ENCODE assay signal across 13 cellular contexts in genomic region chr9:27109621-27110020, GRCh38. TPM values are rescaled to one million over a fixed set of nuclear protein-coding genes. Genes with fewer than 3 reads are reported as not detected.
DNase-seq lines count a peak whose midpoint lies in the region; ATAC-seq and TF ChIP-seq lines count a peak whose summit lies in the region.
"Had no signal": no experiment of that assay in that cellular context is flagged by ENCODE, and none has a peak within 500 bp of the region (broad histone marks: within the 10 kb centered on the region; RNA-seq: fewer than 3 reads in every experiment).

No MANE protein-coding gene starts in this region.

- H3K27ac Mint-ChIP-seq in endodermal cell (no peak overlapping the region), type B pancreatic cell (no peak overlapping the region)
- H3K27ac Mint-ChIP-seq: activated naive CD8-positive, alpha-beta T cell had no signal

- no peaks in the 10 kb centered on the region for H3K9me3 ChIP-seq in breast epithelium
- no peaks in the 10 kb centered on the region for H3K9me3 ChIP-seq in mammary epithelial cell (replicated peaks; ENCODE audit: insufficient read depth, low read length)
- no peaks in the 10 kb centered on the region for H3K9me3 ChIP-seq in endodermal cell (ENCODE audit: control insufficient read depth, low read length)
- H3K9me3 ChIP-seq in mesenchymal stem cell (ENCODE audit: control insufficient read depth, low read length), result no peaks in the 10 kb centered on the region

- no peak overlapping the region for H2BK15ac ChIP-seq in mesenchymal stem cell (ENCODE audit: low read depth, poor library complexity, severe bottlenecking)

- TF ChIP-seq CTCF in breast epithelium (IDR thresholded peaks at IDR 0.05), result no peak
- TF ChIP-seq CTCF in mammary epithelial cell (conservative IDR thresholded peaks at IDR 0.05 in 1 of 2, IDR thresholded peaks at IDR 0.05 in 1 of 2; ENCODE audit: extremely low read depth in 1 of 2, insufficient read depth in 1 of 2, low read depth in 1 of 2, low read length in 2 of 2), result no peak
- TF ChIP-seq CTCF in endodermal cell (conservative IDR thresholded peaks at IDR 0.05), result no peak
- no peak for TF ChIP-seq CTCF in type B pancreatic cell (conservative IDR thresholded peaks at IDR 0.05)

- H3K14ac ChIP-seq in mesenchymal stem cell (ENCODE audit: low read length in 2 of 2), result no peak overlapping the region

- H4K8ac ChIP-seq in mesenchymal stem cell (ENCODE audit: low read length), result no peak overlapping the region

- no peaks in the 10 kb centered on the region for H3K27me3 Mint-ChIP-seq in endodermal cell (ENCODE audit: insufficient read depth)
- no peaks in the 10 kb centered on the region for H3K27me3 Mint-ChIP-seq in type B pancreatic cell

- H3K36me3 ChIP-seq in breast epithelium (no peaks in the 10 kb centered on the region), mammary epithelial cell (ENCODE audit: insufficient read depth, low read length) (no peaks in the 10 kb centered on the region), endodermal cell (ENCODE audit: control insufficient read depth, insufficient read depth, low read length) (no peaks in the 10 kb centered on the region), mesenchymal stem cell (ENCODE audit: control insufficient read depth in 1 of 2, insufficient read depth in 2 of 2, low read depth in 1 of 2, low read length in 2 of 2) (no peaks in the 10 kb centered on the region)

- H3K4me2 ChIP-seq in mammary epithelial cell (ENCODE audit: insufficient read depth, low read depth, low read length) (no peak overlapping the region), mesenchymal stem cell (ENCODE audit: low read length, poor library complexity, severe bottlenecking) (no peak overlapping the region)

- CTCF ChIA-PET in mammary epithelial cell (lab: Charles Lee; ENCODE audit: low non-redundant PET), result no interaction called here

- H3K4me1 Mint-ChIP-seq in endodermal cell (peaks cover 17% of the 10 kb centered on the region), type B pancreatic cell (ENCODE audit: unreplicated experiment) (peaks cover 6% of the 10 kb centered on the region)

- ATAC-seq in HG03139 (IDR thresholded peaks at IDR 0.05; ENCODE audit: unreplicated experiment), result no peak
- no peak for ATAC-seq in HG02571 (IDR thresholded peaks at IDR 0.05; ENCODE audit: unreplicated experiment)

- intact Hi-C loops in breast epithelium (cut with DNase I; ENCODE audit: low total_unique reads), result no loop called here
- intact Hi-C loops in mammary epithelial cell (cut with micrococcal nuclease), result no loop called here

- dilution Hi-C loops in mammary epithelial cell (cut with HindIII; ENCODE audit: low sequenced_read_pairs), result no loop called here

- peak overlapping the region; percentile 39 for H2BK120ac ChIP-seq in mesenchymal stem cell (ENCODE audit: low read depth, low read length)

- H3K4me3 ChIP-seq in breast epithelium (peak overlapping the region; percentile 15 to 54 (median 27)), mammary epithelial cell (replicated peaks in 1 of 3; ENCODE audit: insufficient read depth in 1 of 3, low read depth in 2 of 3, low read length in 3 of 3) (no peak overlapping the region), endodermal cell (ENCODE audit: low read length) (peak overlapping the region; percentile 75), mesenchymal stem cell (ENCODE audit: insufficient read depth in 1 of 2, low read depth in 1 of 2, low read length in 2 of 2) (peak overlapping the region in 1 of 2 experiments; percentile 75)

- H3K79me2 ChIP-seq in mammary epithelial cell (ENCODE audit: insufficient read depth, low read length), result no peaks in the 10 kb centered on the region

- no TSS peak for BruUV-seq in mammary epithelial cell (replicated peaks; lab: Mats Ljungman, UMichigan)

- no peaks in the 10 kb centered on the region for H3K9me3 Mint-ChIP-seq in endodermal cell
- peaks cover 3% of the 10 kb centered on the region for H3K9me3 Mint-ChIP-seq in type B pancreatic cell

- H2BK12ac ChIP-seq in mesenchymal stem cell (ENCODE audit: low read length in 2 of 2), result no peak overlapping the region

- no peak for TF ChIP-seq POLR2A in breast epithelium (IDR thresholded peaks at IDR 0.05)

- H3K27me3 ChIP-seq in breast epithelium, result no peaks in the 10 kb centered on the region
- no peaks in the 10 kb centered on the region for H3K27me3 ChIP-seq in mammary epithelial cell (ENCODE audit: insufficient read depth, low read length)
- H3K27me3 ChIP-seq in endodermal cell (ENCODE audit: control insufficient read depth, insufficient read depth, low read length, poor library complexity, severe bottlenecking), result no peaks in the 10 kb centered on the region
- H3K27me3 ChIP-seq in mesenchymal stem cell (ENCODE audit: control insufficient read depth in 1 of 2, insufficient read depth in 1 of 2, low read length in 2 of 2), result no peaks in the 10 kb centered on the region

- H3K4me1 ChIP-seq in breast epithelium, result no peaks in the 10 kb centered on the region
- no peaks in the 10 kb centered on the region for H3K4me1 ChIP-seq in mammary epithelial cell (ENCODE audit: insufficient read depth, low read length)
- H3K4me1 ChIP-seq in endodermal cell (ENCODE audit: control insufficient read depth, insufficient read depth, low read length), result peaks cover 9% of the 10 kb centered on the region
- no peaks in the 10 kb centered on the region for H3K4me1 ChIP-seq in mesenchymal stem cell (ENCODE audit: control insufficient read depth, insufficient read depth, low read depth, low read length)

- H3K9ac ChIP-seq in mammary epithelial cell (ENCODE audit: insufficient read depth, low read length), result no peak overlapping the region
- H3K9ac ChIP-seq in endodermal cell (ENCODE audit: extremely low read depth, low read length, poor library complexity, severe bottlenecking), result peak overlapping the region; percentile 6
- H3K9ac ChIP-seq in mesenchymal stem cell (ENCODE audit: low read length), result peak overlapping the region; percentile 62

- no peaks in the 10 kb centered on the region for H3K79me1 ChIP-seq in mesenchymal stem cell (replicated peaks; ENCODE audit: low read length, poor library complexity, severe bottlenecking)

- DNase-seq in breast epithelium (ENCODE audit: low spot score in 2 of 2) (no peak), mammary epithelial cell (no peak), endodermal cell (no peak), mesenchymal stem cell (no peak), type B pancreatic cell (ENCODE audit: extremely low spot score, unreplicated experiment) (no peak)
- DNase-seq in activated effector memory CD4-positive, alpha-beta T cell treated with Interleukin-2 at 50 U/mL for 16 hours, result no peak
- DNase-seq: hippocampal formation, MV-4-11, NCI-H446 had no signal

- H2BK5ac ChIP-seq in mesenchymal stem cell (ENCODE audit: low read depth, low read length, poor library complexity, severe bottlenecking), result no peak overlapping the region

- H3K36me3 Mint-ChIP-seq in endodermal cell (ENCODE audit: low read depth), result no peaks in the 10 kb centered on the region
- H3K36me3 Mint-ChIP-seq in type B pancreatic cell, result no peaks in the 10 kb centered on the region
- H3K36me3 Mint-ChIP-seq: activated naive CD8-positive, alpha-beta T cell had no signal

- in situ Hi-C loops in mammary epithelial cell (cut with MboI; ENCODE audit: low sequenced_read_pairs in 2 of 2), result no loop called here

- 52% methylated on average over 2 of the region's 2 CpGs for WGBS in mammary epithelial cell (ENCODE audit: low coverage, missing lambda C conversion rate)
- 55 to 94% methylated on average over 2 of the region's 2 CpGs for WGBS in endodermal cell (ENCODE audit: insufficient coverage in 1 of 2, insufficient read length in 1 of 2), 2 experiments
- WGBS in mesenchymal stem cell, result no CpG with 5 or more reads among the region's 2 CpGs

- no peaks in the 10 kb centered on the region for H4K20me1 ChIP-seq in mammary epithelial cell (ENCODE audit: insufficient read depth, low read length)

- H3K4ac ChIP-seq in mesenchymal stem cell (ENCODE audit: low read depth in 1 of 2, low read length in 2 of 2), result peak overlapping the region in 1 of 2 experiments; percentile 81

- peak overlapping the region; percentile 41 for H3K4me3 Mint-ChIP-seq in endodermal cell
- peak overlapping the region; percentile 39 for H3K4me3 Mint-ChIP-seq in type B pancreatic cell
- H3K4me3 Mint-ChIP-seq: activated naive CD8-positive, alpha-beta T cell had no signal

- H4K91ac ChIP-seq in mesenchymal stem cell (ENCODE audit: low read length), result no peak overlapping the region

- H2AK5ac ChIP-seq in mesenchymal stem cell (ENCODE audit: low read length, severe bottlenecking), result no peak overlapping the region

- H2AFZ ChIP-seq in mammary epithelial cell (ENCODE audit: low read depth, low read length), result no peak overlapping the region
- H2AFZ ChIP-seq in mesenchymal stem cell (ENCODE audit: low read depth, low read length), result no peak overlapping the region

- H3K27ac ChIP-seq in breast epithelium (no peak overlapping the region), mammary epithelial cell (ENCODE audit: insufficient read depth, low read depth, low read length) (no peak overlapping the region), endodermal cell (ENCODE audit: low read depth, low read length) (no peak overlapping the region), mesenchymal stem cell (ENCODE audit: low read length, poor library complexity, severe bottlenecking) (no peak overlapping the region)

- H3K18ac ChIP-seq in mesenchymal stem cell (ENCODE audit: low read depth in 1 of 2, low read length in 2 of 2), result peak overlapping the region in 1 of 2 experiments; percentile 77

- H3K23ac ChIP-seq in mesenchymal stem cell (ENCODE audit: low read length in 2 of 2), result no peak overlapping the region

RNA-seq across cellular contexts. Expression of gene TEK, which starts 0.6 kb away (rescaled TPM):
- total RNA-seq in breast epithelium (10 to 100 TPM in 2 of 3 donors, 1 to 10 TPM in 1; 5.9 to 15.2 (median 14.4) TPM), mammary epithelial cell (under 1 TPM in 1 of 2 donors, not detected in 1; 0.09 TPM), endodermal cell (1 to 10 TPM; 2.4 to 4.9 TPM), type B pancreatic cell (ENCODE audit: low replicate concordance) (0.63 and 0.74 TPM in 2 replicates)
- polyA plus RNA-seq in mammary epithelial cell, result 0.02 TPM
- not detected for polyA minus RNA-seq in mammary epithelial cell
- 10.5 TPM for polyA plus RNA-seq in endodermal cell (2013, experiment 1 of 2)
- polyA plus RNA-seq in endodermal cell (2013, experiment 2 of 2), result 10.5 TPM
- 84.1 TPM for polyA plus RNA-seq in mesenchymal stem cell (2013, experiment 1 of 2)
- polyA plus RNA-seq in mesenchymal stem cell (2013, experiment 2 of 2), result 84.1 TPM
- total RNA-seq: RPMI7951 had no signal

Comparison
In these comparisons a context has a peak if more than half of its experiments do, and no peak if none do; other contexts are left out.
1. H3K4me3 ChIP-seq: peak in breast epithelium (3 of 3) and endodermal cell (single experiment); none in mammary epithelial cell (0 of 3).